Comparison of ENCODE assay signal across 17 cellular contexts in genomic region chr16:79194291-79194690, GRCh38.
DNase-seq lines count a peak whose midpoint lies in the region; ATAC-seq and TF ChIP-seq lines count a peak whose summit lies in the region.
"Had no signal": no experiment of that assay in that cellular context is flagged by ENCODE, and none has a peak within 500 bp of the region (broad histone marks: within the 10 kb centered on the region; RNA-seq: fewer than 3 reads in every experiment).

No MANE protein-coding gene starts in this region.

- CTCF ChIA-PET in Calu3 (lab: Charles Lee) = interaction anchor here (1.8 kb wide), 1 partner anchor 11 kb away, joined by 5 read pairs; no protein-coding TSS in a partner anchor

- DNase-seq in Calu3 = no peak
- peak; percentile 17 for DNase-seq in natural killer cell
- DNase-seq in neuronal stem cell (ENCODE audit: low spot score) = no peak
- DNase-seq in globus pallidus (ENCODE audit: low spot score) = no peak
- no peak for DNase-seq in NK-92 treated with Interleukin-12 subunit alpha and Interleukin-12 subunit beta, amount 100 ng/mL, for 24 hours (lab: John Stamatoyannopoulos, UW)
- DNase-seq: 8988T; ACHN; CD4-positive, alpha-beta memory T cell; CD8-positive, alpha-beta memory T cell; COR-L47; DMS79 treated with DMSO at 0.1 percent for 48 hours; GF-D8 had no signal

- BruUV-seq in Calu3 (replicated peaks; lab: Mats Ljungman, UMichigan) = no TSS peak

- H3K4me1 Mint-ChIP-seq in Calu3 (ENCODE audit: low read depth, unreplicated experiment) (no peaks in the 10 kb centered on the region), natural killer cell (peaks cover 38 to 48% of the 10 kb centered on the region in 2 donors)

- H3K27me3 Mint-ChIP-seq in Calu3 (ENCODE audit: unreplicated experiment) (peaks cover 12% of the 10 kb centered on the region), natural killer cell (ENCODE audit: low read depth in 2 of 2) (no peaks in the 10 kb centered on the region)
- H3K27me3 Mint-ChIP-seq: CD4-positive, alpha-beta memory T cell; CD8-positive, alpha-beta memory T cell had no signal

- no peak overlapping the region for H3K27ac ChIP-seq in neuronal stem cell (replicated peaks; ENCODE audit: low read length)
- H3K27ac ChIP-seq: BLaER1 treated with 17β-estradiol and CSF1 and Interleukin-3, amounts not matched to agents 10 nM and 100 nM; C4-2B had no signal

- no peak overlapping the region for H3K4me3 ChIP-seq in neuronal stem cell (ENCODE audit: low read length in 2 of 2)
- H3K4me3 ChIP-seq: BLaER1 treated with 17β-estradiol and CSF1 and Interleukin-3, amounts not matched to agents 10 nM and 100 nM had no signal

- H3K9me3 Mint-ChIP-seq in Calu3 (ENCODE audit: low read depth, unreplicated experiment) (no peaks in the 10 kb centered on the region), natural killer cell (no peaks in the 10 kb centered on the region)
- H3K9me3 Mint-ChIP-seq: CD4-positive, alpha-beta memory T cell; CD8-positive, alpha-beta memory T cell had no signal

- H2AK5ac ChIP-seq in neuronal stem cell (ENCODE audit: low read depth, low read length) = no peak overlapping the region

- H4K91ac ChIP-seq in neuronal stem cell (ENCODE audit: low read depth, low read length, poor library complexity) = no peak overlapping the region

- intact Hi-C loops in Calu3 (cut with micrococcal nuclease; ENCODE audit: unreplicated experiment) = no loop called here
- intact Hi-C loops in natural killer cell (cut with micrococcal nuclease) = loop anchor here (2.0 kb wide), 1 partner anchor 17 kb away; no protein-coding TSS in a partner anchor

- no peak overlapping the region for H2BK15ac ChIP-seq in neuronal stem cell (ENCODE audit: low read length)

- TF ChIP-seq CTCF in Calu3 (IDR thresholded peaks at IDR 0.05; ENCODE audit: unreplicated experiment) (no peak), natural killer cell (IDR thresholded peaks at IDR 0.05) (no peak)

- no peaks in the 10 kb centered on the region for H3K36me3 ChIP-seq in neuronal stem cell (replicated peaks in 1 of 2; ENCODE audit: control insufficient read depth in 2 of 2, insufficient read depth in 2 of 2, low read length in 2 of 2)
- H3K36me3 ChIP-seq: BLaER1 treated with 17β-estradiol and CSF1 and Interleukin-3, amounts not matched to agents 10 nM and 100 nM had no signal

- no peak overlapping the region for H3K23ac ChIP-seq in neuronal stem cell (ENCODE audit: low read depth, low read length, poor library complexity)

- no peak overlapping the region for H2AFZ ChIP-seq in neuronal stem cell (ENCODE audit: low read length)

- H2BK12ac ChIP-seq in neuronal stem cell (ENCODE audit: low read length) = no peak overlapping the region

- H3K27me3 ChIP-seq in neuronal stem cell (ENCODE audit: control insufficient read depth in 3 of 3, insufficient read depth in 3 of 3, low read depth in 1 of 3, low read length in 3 of 3) = no peaks in the 10 kb centered on the region
- H3K27me3 ChIP-seq: BLaER1 treated with 17β-estradiol and CSF1 and Interleukin-3, amounts not matched to agents 10 nM and 100 nM had no signal

- H2BK120ac ChIP-seq in neuronal stem cell (ENCODE audit: low read depth, low read length) = no peak overlapping the region

- no peak overlapping the region for H3K18ac ChIP-seq in neuronal stem cell (ENCODE audit: low read length)

- no peaks in the 10 kb centered on the region for H3K79me1 ChIP-seq in neuronal stem cell (ENCODE audit: low read depth, low read length)

- H3K36me3 Mint-ChIP-seq in Calu3 (ENCODE audit: insufficient read depth, unreplicated experiment) = no peaks in the 10 kb centered on the region
- no peaks in the 10 kb centered on the region for H3K36me3 Mint-ChIP-seq in natural killer cell
- H3K36me3 Mint-ChIP-seq: CD4-positive, alpha-beta memory T cell had no signal

- H3K4me1 ChIP-seq in neuronal stem cell (ENCODE audit: control insufficient read depth in 2 of 2, insufficient read depth in 1 of 2, low read depth in 1 of 2, low read length in 2 of 2) = no peaks in the 10 kb centered on the region
- H3K4me1 ChIP-seq: BLaER1 treated with 17β-estradiol and CSF1 and Interleukin-3, amounts not matched to agents 10 nM and 100 nM had no signal

- WGBS in neuronal stem cell (ENCODE audit: extremely low coverage in 2 of 2, insufficient read length in 2 of 2, insufficient replicate concordance in 1 of 2), 2 donors = no CpG with 5 or more reads among the region's 8 CpGs

- no peak overlapping the region for H3K14ac ChIP-seq in neuronal stem cell (ENCODE audit: low read length)

- peak overlapping the region; percentile 9 for H3K9ac ChIP-seq in neuronal stem cell (ENCODE audit: low read depth, low read length, poor library complexity)
- H3K9ac ChIP-seq: BLaER1 treated with 17β-estradiol and CSF1 and Interleukin-3, amounts not matched to agents 10 nM and 100 nM had no signal

- no peaks in the 10 kb centered on the region for H3K9me3 ChIP-seq in neuronal stem cell (replicated peaks in 1 of 2; ENCODE audit: control insufficient read depth in 2 of 2, insufficient read depth in 1 of 2, low read depth in 1 of 2, low read length in 2 of 2)
- H3K9me3 ChIP-seq: BLaER1 treated with 17β-estradiol and CSF1 and Interleukin-3, amounts not matched to agents 10 nM and 100 nM had no signal

- peak; percentile 77 to 85 (median 80) for ATAC-seq in natural killer cell
- ATAC-seq in HG03521 (IDR thresholded peaks at IDR 0.05; ENCODE audit: unreplicated experiment) = no peak
- no peak for ATAC-seq in GM18519 (IDR thresholded peaks at IDR 0.05; ENCODE audit: low FRiP score, unreplicated experiment)

- H3K27ac Mint-ChIP-seq in Calu3 (ENCODE audit: unreplicated experiment) (peak overlapping the region; percentile 64), natural killer cell (peak overlapping the region; percentile 84 to 87)
- H3K27ac Mint-ChIP-seq: B cell; CD8-positive, alpha-beta memory T cell had no signal

- H3K4me3 Mint-ChIP-seq in Calu3 (ENCODE audit: low read depth, unreplicated experiment) = no peak overlapping the region
- peak overlapping the region; percentile 73 for H3K4me3 Mint-ChIP-seq in natural killer cell
- H3K4me3 Mint-ChIP-seq: B cell; CD4-positive, alpha-beta memory T cell; CD8-positive, alpha-beta memory T cell had no signal

- no peak overlapping the region for H2BK5ac ChIP-seq in neuronal stem cell (ENCODE audit: low read length)

- no peak overlapping the region for H3K4me2 ChIP-seq in neuronal stem cell (ENCODE audit: insufficient read depth, low read length, poor library complexity, severe bottlenecking)
- H3K4me2 ChIP-seq: BLaER1 treated with 17β-estradiol and CSF1 and Interleukin-3, amounts not matched to agents 10 nM and 100 nM had no signal

- H4K8ac ChIP-seq in neuronal stem cell (ENCODE audit: low read depth, low read length) = no peak overlapping the region

- no peak overlapping the region for H3K4ac ChIP-seq in neuronal stem cell (ENCODE audit: low read length)

Comparison
In these comparisons a context has a peak if more than half of its experiments do, and no peak if none do; other contexts are left out.
1. ATAC-seq: peak in natural killer cell (3 of 3); none in HG03521 (single experiment) and GM18519 (single experiment).